Comparison of ENCODE assay signal across 9 cellular contexts in the genomic region with DNA sequence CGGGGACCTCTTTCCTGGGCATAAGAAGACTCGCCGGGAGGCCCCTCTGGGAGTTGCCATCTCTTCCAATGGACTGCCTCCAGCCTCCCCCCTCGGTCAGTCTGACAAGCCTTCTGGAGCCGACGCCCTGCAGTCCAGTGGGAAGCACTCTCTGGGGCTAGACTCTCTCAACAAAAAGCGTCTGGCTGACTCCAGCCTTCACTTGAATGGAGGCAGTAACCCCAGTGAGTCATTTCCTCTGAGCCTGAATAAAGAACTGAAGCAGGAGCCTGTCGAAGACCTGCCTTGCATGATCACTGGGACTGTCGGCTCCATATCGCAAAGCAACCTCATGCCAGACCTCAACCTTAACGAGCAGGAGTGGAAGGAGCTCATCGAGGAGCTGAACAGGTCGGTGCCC. TPM values are rescaled to one million over a fixed set of nuclear protein-coding genes. Genes with fewer than 3 reads are reported as not detected.
DNase-seq lines count a peak whose midpoint lies in the region; ATAC-seq and TF ChIP-seq lines count a peak whose summit lies in the region.
"Had no signal": no experiment of that assay in that cellular context is flagged by ENCODE, and none has a peak within 500 bp of the region (broad histone marks: within the 10 kb centered on the region; RNA-seq: fewer than 3 reads in every experiment).

No MANE protein-coding gene starts in this region.

- H3K36me3 ChIP-seq in PC-3 (ENCODE audit: low read depth, low read length) = peaks cover 10% of the 10 kb centered on the region; the same call in 1 of the 2 replicates

- H2AFZ ChIP-seq in PC-3 (ENCODE audit: low read length) = no peak overlapping the region

- no peaks in the 10 kb centered on the region for H3K27me3 Mint-ChIP-seq in natural killer cell (ENCODE audit: low read depth in 2 of 2)

- no peaks in the 10 kb centered on the region for H3K9me3 Mint-ChIP-seq in natural killer cell

- H3K4me2 ChIP-seq in PC-3 (ENCODE audit: low read length) = 0 out of 2 replicates have a peak overlapping the region, but pooled peaks have one; percentile 27

- no peaks in the 10 kb centered on the region for H4K20me1 ChIP-seq in PC-3 (ENCODE audit: low read length)

- peaks cover 33 to 40% of the 10 kb centered on the region in 2 donors for H3K4me1 Mint-ChIP-seq in natural killer cell

- H3K9me2 ChIP-seq in PC-3 (replicated peaks; ENCODE audit: low read length) = no peaks in the 10 kb centered on the region

- DNase-seq in Daoy (ENCODE audit: low read depth) (peak; percentile 92), PC-3 (peak; percentile 65), occipital lobe (lab: John Stamatoyannopoulos, UW) (peak; percentile 29), natural killer cell (no peak)
- DNase-seq: Karpas-422 had no signal

- peak overlapping the region; percentile 31 for H3K27ac ChIP-seq in PC-3 (ENCODE audit: low read length)

- peak; percentile 71 for ATAC-seq in PC-3
- ATAC-seq in esophagus mucosa = peak; percentile 54
- no peak for ATAC-seq in HG03354 (IDR thresholded peaks at IDR 0.05; ENCODE audit: poor library complexity, severe bottlenecking, unreplicated experiment)
- no peak for ATAC-seq in HG03521 (IDR thresholded peaks at IDR 0.05; ENCODE audit: unreplicated experiment)
- no peak for ATAC-seq in natural killer cell
- no peak for ATAC-seq in activated CD4-positive, CD25-positive, alpha-beta regulatory T cell treated with anti-CD3 and anti-CD28 coated beads, Interleukin-2, amount 50 U/mL, for 24 hours

- H3K4me1 ChIP-seq in PC-3 (ENCODE audit: insufficient read depth, low read length) = peaks cover 35% of the 10 kb centered on the region

- CTCF ChIA-PET in PC-3 (lab: Charles Lee) = no interaction called here

- TF ChIP-seq CTCF in PC-3 (conservative IDR thresholded peaks at IDR 0.05; ENCODE audit: low read depth, low read length) = no peak
- TF ChIP-seq CTCF in natural killer cell (IDR thresholded peaks at IDR 0.05) = no peak

- no peaks in the 10 kb centered on the region for H3K36me3 Mint-ChIP-seq in natural killer cell

- no TSS peak for BruUV-seq in PC-3 (replicated peaks; lab: Mats Ljungman, UMichigan)

- intact Hi-C loops in PC-3 (cut with micrococcal nuclease) = no loop called here
- intact Hi-C loops in natural killer cell (cut with micrococcal nuclease) = no loop called here

- H3K27ac Mint-ChIP-seq in natural killer cell = no peak overlapping the region

- peaks cover 31% of the 10 kb centered on the region for H3K79me2 ChIP-seq in PC-3 (ENCODE audit: low read length)

- H3K9me3 ChIP-seq in PC-3 (ENCODE audit: low read length) = no peaks in the 10 kb centered on the region

- H3K4me3 ChIP-seq in PC-3 (ENCODE audit: low read length) = no peak overlapping the region

- H3K4me3 Mint-ChIP-seq in natural killer cell = no peak overlapping the region

- POLR2A ChIA-PET in PC-3 (lab: Charles Lee; ENCODE audit: unreplicated experiment) = no interaction called here

- no peak overlapping the region for H3K9ac ChIP-seq in PC-3 (ENCODE audit: low read length)

- H3F3A ChIP-seq in PC-3 (ENCODE audit: low read length, unreplicated experiment) = peaks cover 8% of the 10 kb centered on the region

- no peaks in the 10 kb centered on the region for H3K27me3 ChIP-seq in PC-3 (ENCODE audit: low read length)

RNA-seq across cellular contexts. Expression of a gene that starts 28.4 kb away (rescaled TPM):
- total RNA-seq in Daoy (2014; rRNA removed; shearing (Covaris generic)) = not detected in 2 replicates
- total RNA-seq in PC-3 (2014; rRNA removed) (1.5 and 3.6 TPM in 2 replicates), esophagus mucosa (5.1 TPM), occipital lobe (1.7 TPM), natural killer cell (1 to 10 TPM; 3.0 to 5.4 (median 3.5) TPM)

RNA-seq across cellular contexts. Expression of a gene that starts 32.8 kb away (rescaled TPM):
- 6.9 and 7.9 TPM in 2 replicates for total RNA-seq in Daoy (2014; rRNA removed; shearing (Covaris generic))
- total RNA-seq in PC-3 (2014; rRNA removed) = 10.6 and 17.9 TPM in 2 replicates
- total RNA-seq in esophagus mucosa = 15.4 TPM
- 9.4 TPM for total RNA-seq in occipital lobe
- total RNA-seq in natural killer cell = 10 to 100 TPM; 28.8 to 45.4 (median 37.6) TPM

RNA-seq across cellular contexts. Expression of a gene that starts 41.3 kb away (rescaled TPM):
- 52.9 and 62.7 TPM in 2 replicates for total RNA-seq in Daoy (2014; rRNA removed; shearing (Covaris generic))
- 88.9 and 113 TPM in 2 replicates for total RNA-seq in PC-3 (2014; rRNA removed)
- total RNA-seq in esophagus mucosa = 72.1 TPM
- total RNA-seq in occipital lobe = 47.4 TPM
- 100 to 1,000 TPM; 143 to 159 (median 144) TPM for total RNA-seq in natural killer cell

RNA-seq across cellular contexts. Expression of a gene that starts 55.3 kb away (rescaled TPM):
- 311 and 335 TPM in 2 replicates for total RNA-seq in Daoy (2014; rRNA removed; shearing (Covaris generic))
- total RNA-seq in PC-3 (2014; rRNA removed) (253 and 341 TPM in 2 replicates), esophagus mucosa (126 TPM), occipital lobe (53.5 TPM), natural killer cell (100 to 1,000 TPM; 474 to 707 (median 657) TPM)

Comparison
In these comparisons a context has a peak if more than half of its experiments do, and no peak if none do; other contexts are left out.
1. ATAC-seq: peak in PC-3 (single experiment) and esophagus mucosa (single experiment); none in HG03354 (single experiment), HG03521 (single experiment), natural killer cell (0 of 3) and activated CD4-positive, CD25-positive, alpha-beta regulatory T cell treated with anti-CD3 and anti-CD28 coated beads, Interleukin-2, amount 50 U/mL, for 24 hours (0 of 2).